In the genomic region with DNA sequence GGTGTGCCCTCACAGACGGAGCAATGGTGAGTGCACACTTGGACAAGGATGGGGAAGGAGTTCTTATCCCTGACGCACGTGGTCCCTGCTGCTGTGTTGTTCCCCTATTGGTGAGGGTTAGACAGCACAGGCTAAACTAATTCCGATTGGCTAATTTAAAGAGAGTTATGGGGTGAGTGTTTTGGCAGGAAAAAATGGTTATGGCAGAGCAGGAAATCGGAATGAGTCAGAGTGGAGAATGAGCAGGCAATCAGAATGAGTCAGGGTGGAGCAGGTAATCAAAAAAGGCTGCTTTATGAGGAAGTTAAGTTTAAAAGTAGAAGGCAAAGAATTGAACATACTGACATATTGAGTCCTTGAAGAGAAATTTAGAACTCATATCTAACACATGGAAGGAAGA, we compare ENCODE assay signal across 2 cellular contexts.
TF ChIP-seq lines count a peak whose summit lies in the region.

No MANE protein-coding gene starts in this region.

TF ChIP-seq in SK-N-SH, 30 proteins besides CTCF, POLR2A, EP300 and RAD21 (continued from another document):
- TF ChIP-seq, protein P1, sequence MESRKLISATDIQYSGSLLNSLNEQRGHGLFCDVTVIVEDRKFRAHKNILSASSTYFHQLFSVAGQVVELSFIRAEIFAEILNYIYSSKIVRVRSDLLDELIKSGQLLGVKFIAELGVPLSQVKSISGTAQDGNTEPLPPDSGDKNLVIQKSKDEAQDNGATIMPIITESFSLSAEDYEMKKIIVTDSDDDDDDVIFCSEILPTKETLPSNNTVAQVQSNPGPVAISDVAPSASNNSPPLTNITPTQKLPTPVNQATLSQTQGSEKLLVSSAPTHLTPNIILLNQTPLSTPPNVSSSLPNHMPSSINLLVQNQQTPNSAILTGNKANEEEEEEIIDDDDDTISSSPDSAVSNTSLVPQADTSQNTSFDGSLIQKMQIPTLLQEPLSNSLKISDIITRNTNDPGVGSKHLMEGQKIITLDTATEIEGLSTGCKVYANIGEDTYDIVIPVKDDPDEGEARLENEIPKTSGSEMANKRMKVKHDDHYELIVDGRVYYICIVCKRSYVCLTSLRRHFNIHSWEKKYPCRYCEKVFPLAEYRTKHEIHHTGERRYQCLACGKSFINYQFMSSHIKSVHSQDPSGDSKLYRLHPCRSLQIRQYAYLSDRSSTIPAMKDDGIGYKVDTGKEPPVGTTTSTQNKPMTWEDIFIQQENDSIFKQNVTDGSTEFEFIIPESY (IDR thresholded peaks at IDR 0.05; ENCODE audit: borderline replicate concordance, low read depth) = no peak
- TF ChIP-seq NRF1 (IDR thresholded peaks at IDR 0.05; ENCODE audit: low read depth, low read length) (no peak), TAF1 (IDR thresholded peaks at IDR 0.05; ENCODE audit: borderline replicate concordance, low read depth, low read length) (no peak)

TF ChIP-seq in SK-N-SH treated with all-trans-retinoic acid at 6 μM for 48 hours, 23 proteins besides CTCF, POLR2A, EP300 and RAD21 (continued from another document):
- TF ChIP-seq, protein P2, sequence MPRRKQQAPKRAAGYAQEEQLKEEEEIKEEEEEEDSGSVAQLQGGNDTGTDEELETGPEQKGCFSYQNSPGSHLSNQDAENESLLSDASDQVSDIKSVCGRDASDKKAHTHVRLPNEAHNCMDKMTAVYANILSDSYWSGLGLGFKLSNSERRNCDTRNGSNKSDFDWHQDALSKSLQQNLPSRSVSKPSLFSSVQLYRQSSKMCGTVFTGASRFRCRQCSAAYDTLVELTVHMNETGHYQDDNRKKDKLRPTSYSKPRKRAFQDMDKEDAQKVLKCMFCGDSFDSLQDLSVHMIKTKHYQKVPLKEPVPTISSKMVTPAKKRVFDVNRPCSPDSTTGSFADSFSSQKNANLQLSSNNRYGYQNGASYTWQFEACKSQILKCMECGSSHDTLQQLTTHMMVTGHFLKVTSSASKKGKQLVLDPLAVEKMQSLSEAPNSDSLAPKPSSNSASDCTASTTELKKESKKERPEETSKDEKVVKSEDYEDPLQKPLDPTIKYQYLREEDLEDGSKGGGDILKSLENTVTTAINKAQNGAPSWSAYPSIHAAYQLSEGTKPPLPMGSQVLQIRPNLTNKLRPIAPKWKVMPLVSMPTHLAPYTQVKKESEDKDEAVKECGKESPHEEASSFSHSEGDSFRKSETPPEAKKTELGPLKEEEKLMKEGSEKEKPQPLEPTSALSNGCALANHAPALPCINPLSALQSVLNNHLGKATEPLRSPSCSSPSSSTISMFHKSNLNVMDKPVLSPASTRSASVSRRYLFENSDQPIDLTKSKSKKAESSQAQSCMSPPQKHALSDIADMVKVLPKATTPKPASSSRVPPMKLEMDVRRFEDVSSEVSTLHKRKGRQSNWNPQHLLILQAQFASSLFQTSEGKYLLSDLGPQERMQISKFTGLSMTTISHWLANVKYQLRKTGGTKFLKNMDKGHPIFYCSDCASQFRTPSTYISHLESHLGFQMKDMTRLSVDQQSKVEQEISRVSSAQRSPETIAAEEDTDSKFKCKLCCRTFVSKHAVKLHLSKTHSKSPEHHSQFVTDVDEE (CRISPR knock-in tag; IDR thresholded peaks at IDR 0.05) = no peak
- TF ChIP-seq, protein P3, sequence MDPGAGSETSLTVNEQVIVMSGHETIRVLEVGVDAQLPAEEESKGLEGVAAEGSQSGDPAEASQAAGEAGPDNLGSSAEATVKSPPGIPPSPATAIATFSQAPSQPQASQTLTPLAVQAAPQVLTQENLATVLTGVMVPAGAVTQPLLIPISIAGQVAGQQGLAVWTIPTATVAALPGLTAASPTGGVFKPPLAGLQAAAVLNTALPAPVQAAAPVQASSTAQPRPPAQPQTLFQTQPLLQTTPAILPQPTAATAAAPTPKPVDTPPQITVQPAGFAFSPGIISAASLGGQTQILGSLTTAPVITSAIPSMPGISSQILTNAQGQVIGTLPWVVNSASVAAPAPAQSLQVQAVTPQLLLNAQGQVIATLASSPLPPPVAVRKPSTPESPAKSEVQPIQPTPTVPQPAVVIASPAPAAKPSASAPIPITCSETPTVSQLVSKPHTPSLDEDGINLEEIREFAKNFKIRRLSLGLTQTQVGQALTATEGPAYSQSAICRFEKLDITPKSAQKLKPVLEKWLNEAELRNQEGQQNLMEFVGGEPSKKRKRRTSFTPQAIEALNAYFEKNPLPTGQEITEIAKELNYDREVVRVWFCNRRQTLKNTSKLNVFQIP (CRISPR knock-in tag; IDR thresholded peaks at IDR 0.05; ENCODE audit: borderline replicate concordance, low read depth) = no peak
- TF ChIP-seq PPARA (CRISPR knock-in tag; IDR thresholded peaks at IDR 0.05; ENCODE audit: borderline replicate concordance) (no peak), ISL1 (CRISPR knock-in tag; IDR thresholded peaks at IDR 0.05) (no peak), ZNF70 (CRISPR knock-in tag; IDR thresholded peaks at IDR 0.05) (no peak), ZNF565 (CRISPR knock-in tag; conservative IDR thresholded peaks at IDR 0.05; ENCODE audit: low read depth) (no peak), ARNTL (CRISPR knock-in tag; IDR thresholded peaks at IDR 0.05; ENCODE audit: borderline replicate concordance, low read depth) (no peak), ZNF8 (CRISPR knock-in tag; IDR thresholded peaks at IDR 0.05) (no peak)
- TF ChIP-seq, protein P4, sequence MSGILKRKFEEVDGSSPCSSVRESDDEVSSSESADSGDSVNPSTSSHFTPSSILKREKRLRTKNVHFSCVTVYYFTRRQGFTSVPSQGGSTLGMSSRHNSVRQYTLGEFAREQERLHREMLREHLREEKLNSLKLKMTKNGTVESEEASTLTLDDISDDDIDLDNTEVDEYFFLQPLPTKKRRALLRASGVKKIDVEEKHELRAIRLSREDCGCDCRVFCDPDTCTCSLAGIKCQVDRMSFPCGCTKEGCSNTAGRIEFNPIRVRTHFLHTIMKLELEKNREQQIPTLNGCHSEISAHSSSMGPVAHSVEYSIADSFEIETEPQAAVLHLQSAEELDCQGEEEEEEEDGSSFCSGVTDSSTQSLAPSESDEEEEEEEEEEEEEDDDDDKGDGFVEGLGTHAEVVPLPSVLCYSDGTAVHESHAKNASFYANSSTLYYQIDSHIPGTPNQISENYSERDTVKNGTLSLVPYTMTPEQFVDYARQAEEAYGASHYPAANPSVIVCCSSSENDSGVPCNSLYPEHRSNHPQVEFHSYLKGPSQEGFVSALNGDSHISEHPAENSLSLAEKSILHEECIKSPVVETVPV (CRISPR knock-in tag; IDR thresholded peaks at IDR 0.05) = no peak
